1 cellular context compared by ENCODE assay signal in genomic region chr1:24112381-24113169, GRCh38.
TF ChIP-seq lines count a peak whose summit lies in the region.

No MANE protein-coding gene starts in this region.

TF ChIP-seq in K562, 482 proteins besides CTCF, POLR2A, EP300 and RAD21 (continued from another document and continues in another):
- TF ChIP-seq THRA (IDR thresholded peaks at IDR 0.05) (no peak), KDM5B (IDR thresholded peaks at IDR 0.05; ENCODE audit: insufficient replicate concordance, low read depth, low read length) (no peak), USF2 (CRISPR knock-in tag; IDR thresholded peaks at IDR 0.05) (peak; percentile 23; the same call in 1 of the 2 replicates), ZNF75A (CRISPR knock-in tag; IDR thresholded peaks at IDR 0.05) (no peak), FOXJ2 (tag; IDR thresholded peaks at IDR 0.05) (no peak), DLX4 (CRISPR knock-in tag; IDR thresholded peaks at IDR 0.05) (no peak), USF1 (CRISPR knock-in tag; IDR thresholded peaks at IDR 0.05) (peak; percentile 53), POLR3G (IDR thresholded peaks at IDR 0.05; ENCODE audit: extremely low read depth, insufficient read length, insufficient replicate concordance) (no peak), BRD4 (IDR thresholded peaks at IDR 0.05) (no peak), BHLHE40 (IDR thresholded peaks at IDR 0.05; ENCODE audit: low read length) (peak; percentile 58; the same call in 1 of the 2 replicates), ELF1 (tag; IDR thresholded peaks at IDR 0.05) (no peak), ZFP36 (IDR thresholded peaks at IDR 0.05; ENCODE audit: low read depth, low read length, partially characterized antibody) (peak; percentile 28), ZBTB5 (IDR thresholded peaks at IDR 0.05) (no peak), DEAF1 (CRISPR knock-in tag; IDR thresholded peaks at IDR 0.05) (peak; percentile 93), EZH2 (IDR thresholded peaks at IDR 0.05; ENCODE audit: borderline replicate concordance, low read depth, low read length) (0 out of 2 replicates have a peak, but pooled peaks have one; percentile 36), CHD2 (IDR thresholded peaks at IDR 0.05; ENCODE audit: low read depth, low read length) (no peak), ESRRA (IDR thresholded peaks at IDR 0.05; ENCODE audit: borderline replicate concordance, low read depth) (peak; percentile 83; the same call in 1 of the 2 replicates), MCM3 (IDR thresholded peaks at IDR 0.05) (no peak), SMAD4 (CRISPR knock-in tag; conservative IDR thresholded peaks at IDR 0.05) (0 out of 2 replicates have a peak, but pooled peaks have one; percentile 35), PKNOX1 (IDR thresholded peaks at IDR 0.05) (no peak), MAZ (CRISPR knock-in tag; conservative IDR thresholded peaks at IDR 0.05 in 1 of 2, IDR thresholded peaks at IDR 0.05 in 1 of 2) (peak; percentile 87 to 91), ZNF507 (tag; conservative IDR thresholded peaks at IDR 0.05) (no peak), E2F6 (IDR thresholded peaks at IDR 0.05; ENCODE audit: borderline replicate concordance in 1 of 2, extremely low read depth in 1 of 2, insufficient read depth in 1 of 2, insufficient read length in 1 of 2, low read depth in 1 of 2, low read length in 1 of 2, poor library complexity in 1 of 2, severe bottlenecking in 1 of 2) (peak in 1 of 2 experiments; percentile 19), MYC (IDR thresholded peaks at IDR 0.05; ENCODE audit: low read depth, low read length) (peak; percentile 67), MYC (CRISPR knock-in tag; IDR thresholded peaks at IDR 0.05; ENCODE audit: borderline replicate concordance, low read depth) (no peak), RFX1 (IDR thresholded peaks at IDR 0.05) (no peak), CREM (IDR thresholded peaks at IDR 0.05; ENCODE audit: low read depth) (peak; percentile 60; the same call in 1 of the 2 replicates), E2F1 (CRISPR knock-in tag; IDR thresholded peaks at IDR 0.05) (no peak), RUNX1 (IDR thresholded peaks at IDR 0.05; ENCODE audit: low read depth) (0 out of 2 replicates have a peak, but pooled peaks have one; percentile 63), CREB3L1 (IDR thresholded peaks at IDR 0.05; ENCODE audit: borderline replicate concordance, low read depth) (no peak), SNRNP70 (optimal IDR thresholded peaks at IDR 0.05; ENCODE audit: low read depth, low read length) (no peak), MLLT1 (IDR thresholded peaks at IDR 0.05) (peak in 1 of 2 experiments; percentile 70; a peak in 1 of 4 replicates), GATAD2A (IDR thresholded peaks at IDR 0.05) (no peak), ZNF175 (CRISPR knock-in tag; IDR thresholded peaks at IDR 0.05; ENCODE audit: low read depth) (no peak), CREB1 (IDR thresholded peaks at IDR 0.05) (no peak), CREB1 (CRISPR knock-in tag; IDR thresholded peaks at IDR 0.05) (0 out of 2 replicates have a peak, but pooled peaks have one; percentile 39), SFPQ (IDR thresholded peaks at IDR 0.05; ENCODE audit: low read depth, low read length) (no peak), PHB2 (IDR thresholded peaks at IDR 0.05; ENCODE audit: low read depth) (no peak), SRF (CRISPR knock-in tag; IDR thresholded peaks at IDR 0.05) (no peak), DDX20 (tag; IDR thresholded peaks at IDR 0.05; ENCODE audit: low read depth) (no peak), TFAP4 (CRISPR knock-in tag; IDR thresholded peaks at IDR 0.05; ENCODE audit: borderline replicate concordance) (peak; percentile 83), GABPA (tag; conservative IDR thresholded peaks at IDR 0.05; ENCODE audit: low read depth) (no peak), TFE3 (CRISPR knock-in tag; IDR thresholded peaks at IDR 0.05) (no peak), RCOR1 (IDR thresholded peaks at IDR 0.05; ENCODE audit: borderline replicate concordance in 1 of 2, low read depth in 2 of 2, low read length in 2 of 2) (0 out of 4 replicates have a peak, but pooled peaks of 1 of the 2 experiments have one; percentile 17)
